Comparison of ENCODE assay signal across 11 cellular contexts in genomic region chr7:20798694-20799121, GRCh38. TPM values are rescaled to one million over a fixed set of nuclear protein-coding genes. Genes with fewer than 3 reads are reported as not detected.
DNase-seq lines count a peak whose midpoint lies in the region; ATAC-seq and TF ChIP-seq lines count a peak whose summit lies in the region.
"Had no signal": no experiment of that assay in that cellular context is flagged by ENCODE, and none has a peak within 500 bp of the region (broad histone marks: within the 10 kb centered on the region; RNA-seq: fewer than 3 reads in every experiment).

No MANE protein-coding gene starts in this region.

- H3K36me3 Mint-ChIP-seq in CD8-positive, alpha-beta T cell = no peaks in the 10 kb centered on the region
- no peaks in the 10 kb centered on the region for H3K36me3 Mint-ChIP-seq in activated naive CD8-positive, alpha-beta T cell treated with anti-CD3 and anti-CD28 coated beads for 36 hours
- peaks cover 7% of the 10 kb centered on the region for H3K36me3 Mint-ChIP-seq in natural killer cell

- peaks cover 18% of the 10 kb centered on the region for H3K4me1 Mint-ChIP-seq in CD8-positive, alpha-beta T cell (ENCODE audit: low read depth)
- H3K4me1 Mint-ChIP-seq in activated naive CD8-positive, alpha-beta T cell treated with anti-CD3 and anti-CD28 coated beads for 36 hours = peaks cover 17% of the 10 kb centered on the region
- peaks cover 19 to 22% of the 10 kb centered on the region in 2 donors for H3K4me1 Mint-ChIP-seq in natural killer cell

- peak overlapping the region; percentile 75 for H3K4me3 Mint-ChIP-seq in CD8-positive, alpha-beta T cell
- H3K4me3 Mint-ChIP-seq in activated naive CD8-positive, alpha-beta T cell treated with anti-CD3 and anti-CD28 coated beads for 36 hours = peak overlapping the region; percentile 41
- H3K4me3 Mint-ChIP-seq in natural killer cell = peak overlapping the region; percentile 81

- TF ChIP-seq CTCF in CD8-positive, alpha-beta T cell (IDR thresholded peaks at IDR 0.05) = no peak
- no peak for TF ChIP-seq CTCF in natural killer cell (IDR thresholded peaks at IDR 0.05)

- POLR2A ChIA-PET in CD8-positive, alpha-beta T cell (lab: Charles Lee) = no interaction called here

- peaks cover 2% of the 10 kb centered on the region for H3K9me3 Mint-ChIP-seq in CD8-positive, alpha-beta T cell
- peaks cover 3% of the 10 kb centered on the region for H3K9me3 Mint-ChIP-seq in activated naive CD8-positive, alpha-beta T cell treated with anti-CD3 and anti-CD28 coated beads for 36 hours
- H3K9me3 Mint-ChIP-seq in natural killer cell = no peaks in the 10 kb centered on the region

- peaks cover 14% of the 10 kb centered on the region for H3K4me1 ChIP-seq in CD8-positive, alpha-beta T cell (ENCODE audit: insufficient read depth, low read length)

- intact Hi-C loops in CD8-positive, alpha-beta T cell (cut with DNase I, micrococcal nuclease) = no loop called here
- intact Hi-C loops in natural killer cell (cut with micrococcal nuclease) = no loop called here

- no peak overlapping the region for H3K4me3 ChIP-seq in CD8-positive, alpha-beta T cell (ENCODE audit: low read depth, low read length)

- H3K27me3 ChIP-seq in CD8-positive, alpha-beta T cell (ENCODE audit: insufficient read depth, low read length) = peaks cover 32% of the 10 kb centered on the region

- no peak for ATAC-seq in CD8-positive, alpha-beta T cell
- ATAC-seq in HG02938 (IDR thresholded peaks at IDR 0.05; ENCODE audit: unreplicated experiment) (peak; percentile 4), natural killer cell (no peak)

- no peak overlapping the region for H3K27ac Mint-ChIP-seq in CD8-positive, alpha-beta T cell
- no peak overlapping the region for H3K27ac Mint-ChIP-seq in activated naive CD8-positive, alpha-beta T cell treated with anti-CD3 and anti-CD28 coated beads for 36 hours
- no peak overlapping the region for H3K27ac Mint-ChIP-seq in natural killer cell

- H3K9me3 ChIP-seq in CD8-positive, alpha-beta T cell (ENCODE audit: low read length) = no peaks in the 10 kb centered on the region

- no peaks in the 10 kb centered on the region for H3K36me3 ChIP-seq in CD8-positive, alpha-beta T cell (ENCODE audit: insufficient read depth, low read length)

- CTCF ChIA-PET in CD8-positive, alpha-beta T cell (lab: Charles Lee) = no interaction called here

- no peak overlapping the region for H3K27ac ChIP-seq in CD8-positive, alpha-beta T cell (ENCODE audit: low read depth, low read length)
- H3K27ac ChIP-seq in caudate nucleus (ENCODE audit: low read depth, low read length) = no peak overlapping the region

- DNase-seq in CD8-positive, alpha-beta T cell = no peak
- DNase-seq in activated naive CD8-positive, alpha-beta T cell treated with anti-CD3 and anti-CD28 coated beads for 36 hours = no peak
- no peak for DNase-seq in natural killer cell
- DNase-seq in kidney glomerular epithelial cell (lab: John Stamatoyannopoulos, UW) = no peak
- DNase-seq in T1000 (lab: John Stamatoyannopoulos, UW) = no peak
- DNase-seq in NCI-H2107 (lab: John Stamatoyannopoulos, UW) = no peak
- DNase-seq in caudate nucleus (lab: John Stamatoyannopoulos, UW) = no peak
- DNase-seq: activated naive CD4-positive, alpha-beta T cell treated with anti-CD3 and anti-CD28 coated beads, Interleukin-2, amount 50 U/mL, for 16 hours; NCI-H1048 had no signal

- H3K27me3 Mint-ChIP-seq in CD8-positive, alpha-beta T cell (ENCODE audit: low read depth) = peaks cover 54% of the 10 kb centered on the region
- H3K27me3 Mint-ChIP-seq in activated naive CD8-positive, alpha-beta T cell treated with anti-CD3 and anti-CD28 coated beads for 36 hours = peaks cover 70% of the 10 kb centered on the region
- H3K27me3 Mint-ChIP-seq in natural killer cell (ENCODE audit: low read depth in 2 of 2) = peaks cover 30 to 42% of the 10 kb centered on the region in 2 donors

RNA-seq across cellular contexts. Expression of gene SP8, which starts 12.0 kb away (rescaled TPM):
- not detected for total RNA-seq in CD8-positive, alpha-beta T cell
- total RNA-seq in activated naive CD8-positive, alpha-beta T cell treated with anti-CD3 and anti-CD28 coated beads for 36 hours = not detected
- total RNA-seq in natural killer cell = not detected
- total RNA-seq: lung had no signal
